In the genomic region with DNA sequence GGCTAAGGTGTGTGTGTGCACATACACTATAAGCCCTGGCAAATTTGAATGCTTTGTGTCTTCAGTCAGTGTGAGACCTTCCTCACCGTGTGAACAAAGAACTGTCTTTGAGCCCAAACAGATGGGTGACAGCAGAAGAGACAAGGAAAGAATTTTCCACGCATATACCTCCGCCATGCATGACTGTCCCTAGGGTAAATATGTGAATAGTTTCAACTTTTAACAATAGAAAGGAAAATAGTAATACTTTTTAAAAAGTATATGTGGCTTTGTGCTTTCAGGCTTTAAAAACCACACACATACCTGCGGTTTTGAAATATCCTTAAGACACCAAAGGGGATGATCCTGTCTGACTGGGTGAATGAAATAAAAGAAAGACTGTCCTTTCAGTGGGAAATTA, we compare ENCODE assay signal across 1 cellular context.
TF ChIP-seq lines count a peak whose summit lies in the region.

No MANE protein-coding gene starts in this region.

TF ChIP-seq in WTC11, 78 proteins besides CTCF, POLR2A, EP300 and RAD21 (continued from another document):
- no peak for TF ChIP-seq CREB1 (CRISPR knock-in tag; IDR thresholded peaks at IDR 0.05)
- TF ChIP-seq, protein P1, sequence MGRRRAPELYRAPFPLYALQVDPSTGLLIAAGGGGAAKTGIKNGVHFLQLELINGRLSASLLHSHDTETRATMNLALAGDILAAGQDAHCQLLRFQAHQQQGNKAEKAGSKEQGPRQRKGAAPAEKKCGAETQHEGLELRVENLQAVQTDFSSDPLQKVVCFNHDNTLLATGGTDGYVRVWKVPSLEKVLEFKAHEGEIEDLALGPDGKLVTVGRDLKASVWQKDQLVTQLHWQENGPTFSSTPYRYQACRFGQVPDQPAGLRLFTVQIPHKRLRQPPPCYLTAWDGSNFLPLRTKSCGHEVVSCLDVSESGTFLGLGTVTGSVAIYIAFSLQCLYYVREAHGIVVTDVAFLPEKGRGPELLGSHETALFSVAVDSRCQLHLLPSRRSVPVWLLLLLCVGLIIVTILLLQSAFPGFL (CRISPR knock-in tag; IDR thresholded peaks at IDR 0.05; ENCODE audit: borderline replicate concordance) = no peak
- no peak for TF ChIP-seq JUN (CRISPR knock-in tag; IDR thresholded peaks at IDR 0.05)
- TF ChIP-seq FOXP1 (CRISPR knock-in tag; IDR thresholded peaks at IDR 0.05; ENCODE audit: borderline replicate concordance) = no peak
- TF ChIP-seq, protein P2, sequence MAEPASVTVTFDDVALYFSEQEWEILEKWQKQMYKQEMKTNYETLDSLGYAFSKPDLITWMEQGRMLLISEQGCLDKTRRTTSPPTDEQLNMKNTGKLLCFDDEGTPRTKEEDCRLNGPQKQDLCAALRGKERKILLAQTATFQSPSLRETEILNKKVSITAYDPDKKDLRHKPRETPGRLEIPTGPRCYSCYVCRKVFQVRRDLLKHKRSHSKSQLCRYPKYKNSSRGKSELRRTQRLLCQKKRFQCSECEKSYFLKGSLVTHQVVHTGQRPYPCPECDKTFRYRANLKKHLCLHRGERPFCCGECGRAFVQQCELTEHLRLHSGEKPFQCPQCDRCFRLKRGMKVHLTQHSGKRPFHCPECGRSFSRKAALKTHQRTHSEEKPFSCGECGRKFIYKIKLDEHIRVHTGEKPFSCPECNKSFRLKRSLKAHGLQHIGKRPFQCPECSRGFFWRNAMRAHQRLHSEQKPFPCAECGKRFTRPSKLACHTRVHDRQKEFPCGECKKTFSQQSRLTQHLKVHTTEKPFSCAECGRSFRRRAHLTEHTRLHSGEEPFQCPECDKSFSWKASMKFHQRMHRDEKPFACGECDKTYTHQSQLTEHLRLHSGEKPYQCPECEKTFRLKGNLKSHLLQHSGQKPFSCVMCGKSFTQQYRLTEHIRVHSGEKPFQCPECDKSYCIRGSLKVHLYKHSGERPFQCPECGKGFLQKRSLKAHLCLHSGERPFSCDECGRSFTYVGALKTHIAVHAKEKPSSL (CRISPR knock-in tag; conservative IDR thresholded peaks at IDR 0.05) = no peak
- TF ChIP-seq, protein P3, sequence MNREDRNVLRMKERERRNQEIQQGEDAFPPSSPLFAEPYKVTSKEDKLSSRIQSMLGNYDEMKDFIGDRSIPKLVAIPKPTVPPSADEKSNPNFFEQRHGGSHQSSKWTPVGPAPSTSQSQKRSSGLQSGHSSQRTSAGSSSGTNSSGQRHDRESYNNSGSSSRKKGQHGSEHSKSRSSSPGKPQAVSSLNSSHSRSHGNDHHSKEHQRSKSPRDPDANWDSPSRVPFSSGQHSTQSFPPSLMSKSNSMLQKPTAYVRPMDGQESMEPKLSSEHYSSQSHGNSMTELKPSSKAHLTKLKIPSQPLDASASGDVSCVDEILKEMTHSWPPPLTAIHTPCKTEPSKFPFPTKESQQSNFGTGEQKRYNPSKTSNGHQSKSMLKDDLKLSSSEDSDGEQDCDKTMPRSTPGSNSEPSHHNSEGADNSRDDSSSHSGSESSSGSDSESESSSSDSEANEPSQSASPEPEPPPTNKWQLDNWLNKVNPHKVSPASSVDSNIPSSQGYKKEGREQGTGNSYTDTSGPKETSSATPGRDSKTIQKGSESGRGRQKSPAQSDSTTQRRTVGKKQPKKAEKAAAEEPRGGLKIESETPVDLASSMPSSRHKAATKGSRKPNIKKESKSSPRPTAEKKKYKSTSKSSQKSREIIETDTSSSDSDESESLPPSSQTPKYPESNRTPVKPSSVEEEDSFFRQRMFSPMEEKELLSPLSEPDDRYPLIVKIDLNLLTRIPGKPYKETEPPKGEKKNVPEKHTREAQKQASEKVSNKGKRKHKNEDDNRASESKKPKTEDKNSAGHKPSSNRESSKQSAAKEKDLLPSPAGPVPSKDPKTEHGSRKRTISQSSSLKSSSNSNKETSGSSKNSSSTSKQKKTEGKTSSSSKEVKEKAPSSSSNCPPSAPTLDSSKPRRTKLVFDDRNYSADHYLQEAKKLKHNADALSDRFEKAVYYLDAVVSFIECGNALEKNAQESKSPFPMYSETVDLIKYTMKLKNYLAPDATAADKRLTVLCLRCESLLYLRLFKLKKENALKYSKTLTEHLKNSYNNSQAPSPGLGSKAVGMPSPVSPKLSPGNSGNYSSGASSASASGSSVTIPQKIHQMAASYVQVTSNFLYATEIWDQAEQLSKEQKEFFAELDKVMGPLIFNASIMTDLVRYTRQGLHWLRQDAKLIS (CRISPR knock-in tag; IDR thresholded peaks at IDR 0.05; ENCODE audit: borderline replicate concordance) = no peak
- no peak for TF ChIP-seq MYBL2 (CRISPR knock-in tag; IDR thresholded peaks at IDR 0.05)
- no peak for TF ChIP-seq SMAD4 (CRISPR knock-in tag; IDR thresholded peaks at IDR 0.05)
- no peak for TF ChIP-seq ZNF138 (CRISPR knock-in tag; conservative IDR thresholded peaks at IDR 0.05)
- TF ChIP-seq TCF7 (CRISPR knock-in tag; IDR thresholded peaks at IDR 0.05; ENCODE audit: low read depth) = no peak
- no peak for TF ChIP-seq ZNF263 (CRISPR knock-in tag; IDR thresholded peaks at IDR 0.05; ENCODE audit: low read depth)
